In the genomic region with DNA sequence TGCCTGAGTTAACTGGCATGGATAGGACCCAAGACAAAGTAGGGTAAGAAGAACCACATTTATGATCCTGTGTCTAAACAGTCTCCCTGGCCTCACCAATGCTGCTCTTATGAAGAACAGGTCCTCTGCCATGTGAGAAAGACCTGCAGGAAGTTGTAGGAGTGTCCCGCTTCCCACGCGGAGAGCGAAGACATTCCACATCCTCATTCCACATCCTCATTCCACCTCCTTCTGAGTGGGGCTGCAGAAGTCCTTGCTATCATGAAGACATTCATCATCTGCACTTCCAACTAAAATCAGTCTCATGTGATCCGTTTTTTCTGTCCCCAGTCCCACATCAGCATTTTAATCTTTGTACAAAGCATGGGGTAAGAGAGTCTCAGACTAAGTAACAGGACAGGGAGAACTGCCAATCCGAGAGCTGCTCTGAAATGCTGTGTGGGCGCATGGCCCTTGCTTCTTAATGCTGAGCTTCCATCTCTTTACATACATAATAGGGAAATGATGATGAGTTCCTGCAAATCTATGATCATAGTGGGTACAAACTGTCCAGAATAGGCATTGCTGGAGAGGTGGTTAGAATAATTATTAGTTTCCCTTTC, we compare ENCODE assay signal across 29 cellular contexts.
"Had no signal": no experiment of that assay in that cellular context is flagged by ENCODE, and none has a peak within 500 bp of the region (broad histone marks: within the 10 kb centered on the region; RNA-seq: fewer than 3 reads in every experiment).

No MANE protein-coding gene starts in this region.

- H3K36me3 ChIP-seq: breast epithelium, MG63, SJCRH30, WERI-Rb-1 had no signal

- ATAC-seq: activated CD8-positive, alpha-beta T cell treated with anti-CD3 and anti-CD28 coated beads for 36 hours; activated T-cell treated with anti-CD3 and anti-CD28 coated beads, Interleukin-2, amount 50 U/mL, for 72 hours; Panc1 had no signal

- H3K4me3 Mint-ChIP-seq: activated CD8-positive, alpha-beta T cell treated with anti-CD3 and anti-CD28 coated beads for 36 hours; activated naive CD4-positive, alpha-beta T cell treated with anti-CD3 and anti-CD28 coated beads, Interleukin-2, amount 10 ng/mL, durations not matched to agents 7 days and 5 days; activated naive CD8-positive, alpha-beta T cell treated with anti-CD3 and anti-CD28 coated beads for 36 hours; activated T-cell treated with anti-CD3 and anti-CD28 coated beads, Interleukin-2, amount 50 U/mL, for 72 hours had no signal

- H3K27me3 ChIP-seq: breast epithelium, MG63, SJCRH30 had no signal

- H3K4me1 Mint-ChIP-seq: activated naive CD4-positive, alpha-beta T cell treated with anti-CD3 and anti-CD28 coated beads, Interleukin-2, amount 10 ng/mL, durations not matched to agents 7 days and 5 days; activated naive CD8-positive, alpha-beta T cell treated with anti-CD3 and anti-CD28 coated beads for 36 hours had no signal

- H3K9me3 ChIP-seq: breast epithelium, MG63, SJCRH30, SK-N-SH had no signal

- H3K27ac Mint-ChIP-seq: activated CD8-positive, alpha-beta T cell treated with anti-CD3 and anti-CD28 coated beads for 36 hours; activated naive CD4-positive, alpha-beta T cell treated with anti-CD3 and anti-CD28 coated beads, Interleukin-2, amount 10 ng/mL, durations not matched to agents 7 days and 5 days; activated naive CD8-positive, alpha-beta T cell treated with anti-CD3 and anti-CD28 coated beads for 36 hours; activated T-cell treated with anti-CD3 and anti-CD28 coated beads, Interleukin-2, amount 50 U/mL, for 72 hours; activated T-helper 2 cell treated with anti-CD3 and anti-CD28 coated beads, Interferon-gamma antibody, Interleukin-2, Interleukin-4, amounts not matched to agents 10 μg/mL and 5 μg/mL and 100 μg/mL, durations not matched to agents 14 hours and 24 hours and 36 hours had no signal

- H3K4me3 ChIP-seq: breast epithelium, MG63, SJCRH30 had no signal

- H3K27me3 Mint-ChIP-seq: activated CD8-positive, alpha-beta T cell treated with anti-CD3 and anti-CD28 coated beads for 36 hours; activated naive CD4-positive, alpha-beta T cell treated with anti-CD3 and anti-CD28 coated beads, Interleukin-2, amount 10 ng/mL, durations not matched to agents 7 days and 5 days; activated naive CD8-positive, alpha-beta T cell treated with anti-CD3 and anti-CD28 coated beads for 36 hours had no signal

- DNase-seq: activated CD4-positive, alpha-beta T cell treated with anti-CD3 and anti-CD28 coated beads for 4 hours; activated CD8-positive, alpha-beta memory T cell treated with anti-CD3 and anti-CD28 coated beads, Interleukin-2, amount 50 U/mL, for 4 hours; activated CD8-positive, alpha-beta T cell treated with anti-CD3 and anti-CD28 coated beads for 36 hours; activated gamma-delta T cell treated with Interleukin-2 at 50 U/mL for 16 hours; activated naive CD4-positive, alpha-beta T cell treated with anti-CD3 and anti-CD28 coated beads, Interleukin-2, amount 10 ng/mL, durations not matched to agents 7 days and 5 days; activated naive CD8-positive, alpha-beta T cell treated with anti-CD3 and anti-CD28 coated beads for 36 hours; activated T-cell treated with anti-CD3 and anti-CD28 coated beads, Interleukin-2, amount 50 U/mL, for 72 hours; anterior cingulate cortex; caudate nucleus; MG63; MV-4-11; NCI-H1092 treated with DMSO at 0.1 percent for 48 hours; NCI-H1436; NCI-H1694 treated with DMSO at 0.1 percent for 48 hours; NCI-H2029 treated with DMSO at 0.1 percent for 48 hours; NCI-H510A treated with DMSO at 0.1 percent for 48 hours; NCI-H69; NK-92 treated with Interleukin-12 subunit alpha and Interleukin-12 subunit beta, amount 100 ng/mL, for 24 hours; OCI-M1; Right ventricle myocardium superior; RPMI8226; SJCRH30; SK-N-SH; T-helper 1 cell; WERI-Rb-1 had no signal

- H3K4me1 ChIP-seq: breast epithelium, SJCRH30 had no signal

- H3K27ac ChIP-seq: breast epithelium, KMS-11, SJCRH30, WERI-Rb-1 had no signal

- H3K36me3 Mint-ChIP-seq: activated naive CD4-positive, alpha-beta T cell treated with anti-CD3 and anti-CD28 coated beads, Interleukin-2, amount 10 ng/mL, durations not matched to agents 7 days and 5 days had no signal

- H3K9me3 Mint-ChIP-seq: activated CD8-positive, alpha-beta T cell treated with anti-CD3 and anti-CD28 coated beads for 36 hours had no signal
